In genomic region chr9:35488019-35488418, GRCh38 we compare ENCODE assay signal across 17 cellular contexts. TPM values are rescaled to one million over a fixed set of nuclear protein-coding genes. Genes with fewer than 3 reads are reported as not detected.
DNase-seq lines count a peak whose midpoint lies in the region; ATAC-seq and TF ChIP-seq lines count a peak whose summit lies in the region.
"Had no signal": no experiment of that assay in that cellular context is flagged by ENCODE, and none has a peak within 500 bp of the region (broad histone marks: within the 10 kb centered on the region; RNA-seq: fewer than 3 reads in every experiment).

No MANE protein-coding gene starts in this region.

- H3K4me3 ChIP-seq in fibroblast of mammary gland (ENCODE audit: control insufficient read depth, low read depth, low read length) (no peak overlapping the region), rectal smooth muscle tissue (ENCODE audit: low read length) (no peak overlapping the region), left lung (no peak overlapping the region)
- H3K4me3 ChIP-seq: adrenal gland, lung had no signal

- no peaks in the 10 kb centered on the region for H3K9me3 ChIP-seq in left lung
- H3K9me3 ChIP-seq: adrenal gland, testis had no signal

- H3K27me3 Mint-ChIP-seq in HFFc6 (ENCODE audit: insufficient read depth) (peaks cover 3% of the 10 kb centered on the region; the same call in 1 of the 2 replicates), CD14-positive monocyte (ENCODE audit: low read depth in 3 of 3) (peaks cover 0 to 3% (median 2%) of the 10 kb centered on the region in 3 donors)

- peaks cover 7% of the 10 kb centered on the region for H3K4me1 ChIP-seq in rectal smooth muscle tissue (ENCODE audit: control insufficient read depth, insufficient read depth, low read length)
- H3K4me1 ChIP-seq in left lung, result peaks cover 8 to 26% of the 10 kb centered on the region in 2 donors

- peak; percentile 42 for DNase-seq in AG20443 (ENCODE audit: low spot score)
- DNase-seq in HFFc6, result no peak
- DNase-seq in fibroblast of mammary gland (ENCODE audit: low read depth), result peak; percentile 79
- no peak for DNase-seq in NCI-H128 (lab: John Stamatoyannopoulos, UW; ENCODE audit: unreplicated experiment)
- DNase-seq in left lung, result no peak
- no peak for DNase-seq in CD14-positive monocyte (ENCODE audit: low spot score)
- DNase-seq: activated CD4-positive, alpha-beta T cell treated with anti-CD3 and anti-CD28 coated beads for 1 hour; adrenal gland; NCI-H1930; NCI-H69; occipital lobe; T-helper 17 cell; testis had no signal

- no peak for TF ChIP-seq CTCF in HFFc6 (IDR thresholded peaks at IDR 0.05)
- TF ChIP-seq CTCF in fibroblast of mammary gland (conservative IDR thresholded peaks at IDR 0.05; ENCODE audit: control insufficient read depth, insufficient read depth, low read depth, low read length), result no peak
- no peak for TF ChIP-seq CTCF in left lung (IDR thresholded peaks at IDR 0.05)
- no peak for TF ChIP-seq CTCF in CD14-positive monocyte (IDR thresholded peaks at IDR 0.05)

- no peak for ATAC-seq in left lung
- ATAC-seq in GM19397 (IDR thresholded peaks at IDR 0.05; ENCODE audit: unreplicated experiment), result no peak
- ATAC-seq: T-helper 17 cell had no signal

- peak overlapping the region; percentile 68 for H3K4me3 Mint-ChIP-seq in HFFc6
- H3K4me3 Mint-ChIP-seq in CD14-positive monocyte, result no peak overlapping the region
- H3K4me3 Mint-ChIP-seq: T-helper 17 cell had no signal

- H3K4me1 Mint-ChIP-seq in HFFc6 (ENCODE audit: low read depth) (peaks cover 68% of the 10 kb centered on the region), CD14-positive monocyte (peaks cover 33% of the 10 kb centered on the region)

- no peak overlapping the region for H3K9ac ChIP-seq in rectal smooth muscle tissue (ENCODE audit: low read length)

- peak overlapping the region; percentile 81 for H3K27ac Mint-ChIP-seq in HFFc6
- H3K27ac Mint-ChIP-seq in CD14-positive monocyte, result no peak overlapping the region
- H3K27ac Mint-ChIP-seq: T-helper 17 cell had no signal

- peak overlapping the region; percentile 55 for H3K27ac ChIP-seq in rectal smooth muscle tissue (ENCODE audit: low read depth, low read length)
- no peak overlapping the region for H3K27ac ChIP-seq in left lung
- H3K27ac ChIP-seq: epithelial cell of prostate, testis had no signal

- H3K36me3 ChIP-seq in rectal smooth muscle tissue (ENCODE audit: control insufficient read depth, insufficient read depth, low read length) (no peaks in the 10 kb centered on the region), left lung (no peaks in the 10 kb centered on the region)
- H3K36me3 ChIP-seq: adrenal gland had no signal

- H3K27me3 ChIP-seq in rectal smooth muscle tissue (ENCODE audit: control insufficient read depth, insufficient read depth, low read length) (no peaks in the 10 kb centered on the region), left lung (no peaks in the 10 kb centered on the region)
- H3K27me3 ChIP-seq: adrenal gland, testis had no signal

- peaks cover 26% of the 10 kb centered on the region for H3K36me3 Mint-ChIP-seq in HFFc6 (ENCODE audit: low read depth)
- peaks cover 2 to 3% of the 10 kb centered on the region in 2 donors for H3K36me3 Mint-ChIP-seq in CD14-positive monocyte

- H3K9me3 Mint-ChIP-seq in HFFc6, result peaks cover 16% of the 10 kb centered on the region
- peaks cover 2 to 7% (median 5%) of the 10 kb centered on the region in 7 donors for H3K9me3 Mint-ChIP-seq in CD14-positive monocyte

- intact Hi-C loops in left lung (cut with DNase I), result loop anchor here in 1 of 2 donors (10.0 kb wide), 1 partner anchor 67 kb away; no protein-coding TSS in a partner anchor
- intact Hi-C loops in CD14-positive monocyte (cut with micrococcal nuclease), result loop anchor here in 1 of 2 donors (2.0 kb wide), 1 partner anchor 67 kb away; no protein-coding TSS in a partner anchor

RNA-seq across cellular contexts. Expression of gene RUSC2, which starts 1.9 kb away (rescaled TPM):
- 10 to 100 TPM; 54.0 to 70.7 (median 59.9) TPM for total RNA-seq in HFFc6 (2021; fragmentation: NEBNext Ultra II Directional; extraction: Animal tissue kit (Norgen Biotek cat#: 25700))
- total RNA-seq in left lung, result 10 to 100 TPM; 28.2 to 32.2 TPM
- polyA plus RNA-seq in CD14-positive monocyte, result 1 to 10 TPM; 2.2 to 3.7 TPM

Comparison
In these comparisons a context has a peak if more than half of its experiments do, and no peak if none do; other contexts are left out.
1. DNase-seq: peak in AG20443 (single experiment) and fibroblast of mammary gland (single experiment); none in HFFc6 (single experiment), NCI-H128 (single experiment), left lung (0 of 2) and CD14-positive monocyte (single experiment).